ENCODE assay signal across 31 cellular contexts in the genomic region with DNA sequence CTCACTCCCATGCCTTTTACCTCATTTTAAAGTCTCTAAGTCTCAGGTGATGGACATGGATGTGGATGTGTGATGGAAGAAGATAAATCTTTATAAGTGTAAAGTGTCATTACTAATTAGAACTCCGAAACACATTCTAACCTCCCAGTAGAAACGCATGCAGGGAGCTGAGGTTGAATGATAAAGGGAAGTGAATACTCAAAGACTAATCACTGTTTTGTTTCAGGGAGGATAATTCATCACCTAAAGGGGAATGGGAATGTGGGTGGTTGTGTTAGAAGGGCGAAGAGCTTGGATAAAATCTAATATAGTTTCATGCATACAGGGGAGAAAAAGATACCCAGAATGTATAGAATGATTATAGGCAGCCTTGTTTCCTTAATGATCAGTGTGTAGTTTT. TPM values are rescaled to one million over a fixed set of nuclear protein-coding genes. Genes with fewer than 3 reads are reported as not detected.
"Had no signal": no experiment of that assay in that cellular context is flagged by ENCODE, and none has a peak within 500 bp of the region (broad histone marks: within the 10 kb centered on the region; RNA-seq: fewer than 3 reads in every experiment).

No MANE protein-coding gene starts in this region.

- DNase-seq: activated B cell treated with CpG ODN at 0.5 μM for 24 hours; activated CD4-positive, alpha-beta memory T cell treated with anti-CD3 and anti-CD28 coated beads for 36 hours; activated CD4-positive, alpha-beta T cell treated with anti-CD3 and anti-CD28 coated beads for 4 hours; activated CD4-positive, alpha-beta T cell treated with anti-CD3 and anti-CD28 coated beads, Interleukin-2, amount 50 U/mL, for 1 hour; activated CD4-positive, CD25-positive, alpha-beta regulatory T cell treated with anti-CD3 and anti-CD28 coated beads, Interleukin-2, amount 50 U/mL, for 72 hours; activated CD8-positive, alpha-beta memory T cell treated with anti-CD3 and anti-CD28 coated beads, Interleukin-2, amount 50 U/mL, for 4 hours; activated effector memory CD4-positive, alpha-beta T cell treated with anti-CD3 and anti-CD28 coated beads, Interleukin-2, amount 50 U/mL, for 16 hours; activated naive CD4-positive, alpha-beta T cell; activated naive CD4-positive, alpha-beta T cell treated with anti-CD3 and anti-CD28 coated beads, Interleukin-2, amount 50 U/mL, for 16 hours; activated naive CD8-positive, alpha-beta T cell treated with anti-CD3 and anti-CD28 coated beads for 36 hours; activated T-cell treated with anti-CD3 and anti-CD28 coated beads for 4 hours; activated T-cell treated with anti-CD3 and anti-CD28 coated beads, Interleukin-2, amount 50 U/mL, for 72 hours; amniotic stem cell; aorta; brain microvascular endothelial cell; central memory CD4-positive, alpha-beta T cell; NCI-H1092; NCI-H1436 treated with DMSO at 0.1 percent for 48 hours; NCI-H1694 treated with DMSO at 0.1 percent for 48 hours; NCI-H2029; NCI-H345; NCI-H524 treated with DMSO at 0.1 percent for 48 hours; NCI-H748 treated with DMSO at 0.1 percent for 48 hours; NK-92 treated with Interleukin-12 subunit alpha and Interleukin-12 subunit beta, amount 100 ng/mL, for 24 hours; OCI-M1; Right ventricle myocardium superior had no signal

- H3K4me3 Mint-ChIP-seq: activated B cell treated with CpG ODN at 0.5 μM for 24 hours; activated CD4-positive, alpha-beta memory T cell treated with anti-CD3 and anti-CD28 coated beads for 36 hours; activated naive CD8-positive, alpha-beta T cell treated with anti-CD3 and anti-CD28 coated beads for 36 hours; activated T-cell treated with anti-CD3 and anti-CD28 coated beads, Interleukin-2, amount 50 U/mL, for 72 hours; activated T-helper 17 cell treated with anti-CD3 and anti-CD28 coated beads, Interleukin-2, amount 50 U/mL, for 72 hours; T-helper 1 cell treated with Interleukin-12 subunit alpha and Interleukin-12 subunit beta and Interleukin-4 antibody, amounts not matched to agents 30 μg/mL and 1 μg/mL, for 36 hours; T-helper 2 cell treated with Interferon-gamma antibody and Interleukin-4, amounts not matched to agents 5 μg/mL and 100 μg/mL, for 36 hours had no signal

- H3K4me1 Mint-ChIP-seq: activated B cell treated with CpG ODN at 0.5 μM for 24 hours; activated naive CD8-positive, alpha-beta T cell treated with anti-CD3 and anti-CD28 coated beads for 36 hours; activated T-helper 17 cell treated with anti-CD3 and anti-CD28 coated beads, Interleukin-2, amount 50 U/mL, for 72 hours had no signal

- H3K9me3 Mint-ChIP-seq: activated B cell treated with CpG ODN at 0.5 μM for 24 hours; activated CD4-positive, alpha-beta memory T cell treated with anti-CD3 and anti-CD28 coated beads for 36 hours; activated naive CD8-positive, alpha-beta T cell treated with anti-CD3 and anti-CD28 coated beads for 36 hours; activated T-cell treated with anti-CD3 and anti-CD28 coated beads, Interleukin-2, amount 50 U/mL, for 72 hours; activated T-helper 17 cell treated with anti-CD3 and anti-CD28 coated beads, Interleukin-2, amount 50 U/mL, for 72 hours; T-helper 1 cell treated with Interleukin-12 subunit alpha and Interleukin-12 subunit beta and Interleukin-4 antibody, amounts not matched to agents 30 μg/mL and 1 μg/mL, for 36 hours; T-helper 2 cell treated with Interferon-gamma antibody and Interleukin-4, amounts not matched to agents 5 μg/mL and 100 μg/mL, for 36 hours had no signal

- H3K27ac Mint-ChIP-seq: activated B cell treated with CpG ODN at 0.5 μM for 24 hours; activated CD4-positive, alpha-beta memory T cell treated with anti-CD3 and anti-CD28 coated beads for 36 hours; activated naive CD8-positive, alpha-beta T cell treated with anti-CD3 and anti-CD28 coated beads for 36 hours; activated T-cell treated with anti-CD3 and anti-CD28 coated beads, Interleukin-2, amount 50 U/mL, for 72 hours; activated T-helper 17 cell treated with anti-CD3 and anti-CD28 coated beads, Interleukin-2, amount 50 U/mL, for 72 hours; T-helper 1 cell treated with Interleukin-12 subunit alpha and Interleukin-12 subunit beta and Interleukin-4 antibody, amounts not matched to agents 30 μg/mL and 1 μg/mL, for 36 hours; T-helper 2 cell treated with Interferon-gamma antibody and Interleukin-4, amounts not matched to agents 5 μg/mL and 100 μg/mL, for 36 hours had no signal

- ATAC-seq: activated T-cell treated with anti-CD3 and anti-CD28 coated beads, Interleukin-2, amount 50 U/mL, for 72 hours; activated T-helper 17 cell treated with anti-CD3 and anti-CD28 coated beads, Interleukin-2, amount 50 U/mL, for 72 hours had no signal

- H3K36me3 Mint-ChIP-seq: activated CD4-positive, alpha-beta memory T cell treated with anti-CD3 and anti-CD28 coated beads for 36 hours; activated naive CD8-positive, alpha-beta T cell treated with anti-CD3 and anti-CD28 coated beads for 36 hours had no signal

- FAIRE-seq: colon, TTC549 had no signal

- H3K27me3 Mint-ChIP-seq: activated B cell treated with CpG ODN at 0.5 μM for 24 hours; activated CD4-positive, alpha-beta memory T cell treated with anti-CD3 and anti-CD28 coated beads for 36 hours; activated naive CD8-positive, alpha-beta T cell treated with anti-CD3 and anti-CD28 coated beads for 36 hours; activated T-helper 17 cell treated with anti-CD3 and anti-CD28 coated beads, Interleukin-2, amount 50 U/mL, for 72 hours had no signal

- H3K27me3 ChIP-seq: brain microvascular endothelial cell had no signal

- H3K36me3 ChIP-seq: brain microvascular endothelial cell had no signal

- H3K27ac ChIP-seq: brain microvascular endothelial cell had no signal

RNA-seq across cellular contexts. Expression of a gene that starts 12.5 kb away (rescaled TPM):
- total RNA-seq: activated B cell treated with CpG ODN at 0.5 μM for 24 hours; activated CD4-positive, alpha-beta memory T cell treated with anti-CD3 and anti-CD28 coated beads for 36 hours; activated naive CD8-positive, alpha-beta T cell treated with anti-CD3 and anti-CD28 coated beads for 36 hours; activated T-cell treated with anti-CD3 and anti-CD28 coated beads, Interleukin-2, amount 50 U/mL, for 72 hours; activated T-helper 17 cell treated with anti-CD3 and anti-CD28 coated beads, Interleukin-2, amount 50 U/mL, for 72 hours had no signal
